26 cellular contexts compared by ENCODE assay signal in genomic region chr13:48096670-48097069, GRCh38. TPM values are rescaled to one million over a fixed set of nuclear protein-coding genes. Genes with fewer than 3 reads are reported as not detected.
A peak's percentile ranks its signal among the peaks of the same experiment; 100 is the strongest.
DNase-seq lines count a peak whose midpoint lies in the region; ATAC-seq and TF ChIP-seq lines count a peak whose summit lies in the region.
"Had no signal": no experiment of that assay in that cellular context is flagged by ENCODE, and none has a peak within 500 bp of the region (broad histone marks: within the 10 kb centered on the region; RNA-seq: fewer than 3 reads in every experiment).

No MANE protein-coding gene starts in this region.

- peaks cover 9% of the 10 kb centered on the region for H3K4me1 Mint-ChIP-seq in MCF 10A (ENCODE audit: insufficient read depth, unreplicated experiment)

- DNase-seq in mammary epithelial cell = no peak
- DNase-seq in MCF 10A (ENCODE audit: unreplicated experiment) = no peak
- peak; percentile 27 for DNase-seq in left kidney (ENCODE audit: low read depth, low spot score)
- DNase-seq in smooth muscle cell (lab: John Stamatoyannopoulos, UW; ENCODE audit: unreplicated experiment) = no peak
- DNase-seq in NCI-H2227 treated with DMSO at 0.1 percent for 48 hours (lab: John Stamatoyannopoulos, UW) = no peak
- DNase-seq in Right ventricle myocardium superior = no peak
- DNase-seq in T-helper 2 cell = no peak
- DNase-seq: activated CD4-positive, alpha-beta T cell treated with anti-CD3 and anti-CD28 coated beads for 48 hours; AML-193; aorta; DMS79 treated with DMSO at 0.1 percent for 48 hours; heart right ventricle; KG1; MV-4-11; NCI-H1694; occipital lobe; PC-9; SJCRH30; stimulated activated CD4-positive, alpha-beta T cell treated with anti-CD3 and anti-CD28 coated beads, Interleukin-12 subunit alpha, Interleukin-12 subunit beta, amount 100 ng/mL, for 4 hours; stimulated activated naive CD8-positive, alpha-beta T cell treated with anti-CD3 and anti-CD28 coated beads, Interleukin-15, amount 100 ng/mL, for 72 hours; T-helper 1 cell had no signal

- no peaks in the 10 kb centered on the region for H3K27me3 Mint-ChIP-seq in MCF 10A (ENCODE audit: insufficient read depth, unreplicated experiment)
- H3K27me3 Mint-ChIP-seq: activated naive CD4-positive, alpha-beta T cell treated with anti-CD3 and anti-CD28 coated beads, Interleukin-2, amount 50 U/mL, for 24 hours had no signal

- H3K4me1 ChIP-seq in mammary epithelial cell (ENCODE audit: insufficient read depth, low read length) (peaks cover 10% of the 10 kb centered on the region), smooth muscle cell (ENCODE audit: low read depth) (peaks cover 13% of the 10 kb centered on the region)

- H3K79me2 ChIP-seq in mammary epithelial cell (ENCODE audit: insufficient read depth, low read length) (peaks cover 33% of the 10 kb centered on the region), smooth muscle cell (ENCODE audit: low read depth) (peaks cover 36% of the 10 kb centered on the region)

- H3K27ac Mint-ChIP-seq in MCF 10A (ENCODE audit: low read depth, unreplicated experiment) = no peak overlapping the region
- H3K27ac Mint-ChIP-seq: activated naive CD4-positive, alpha-beta T cell treated with anti-CD3 and anti-CD28 coated beads, Interleukin-2, amount 50 U/mL, for 24 hours; activated T-helper 1 cell treated with anti-CD3 and anti-CD28 coated beads, Interleukin-12 subunit alpha, Interleukin-12 subunit beta, Interleukin-2, Interleukin-4 antibody, amounts not matched to agents 30 ng/mL and 10 ng/mL and 1 ng/mL, durations not matched to agents 14 hours and 24 hours and 36 hours had no signal

- H2AFZ ChIP-seq in mammary epithelial cell (ENCODE audit: low read depth, low read length) (peak overlapping the region; percentile 34), smooth muscle cell (ENCODE audit: low read depth) (peak overlapping the region; percentile 34)
- H2AFZ ChIP-seq: PC-9 had no signal

- ATAC-seq in Right ventricle myocardium superior (ENCODE audit: poor library complexity) = no peak
- ATAC-seq: heart right ventricle; stimulated activated naive CD8-positive, alpha-beta T cell treated with anti-CD3 and anti-CD28 coated beads, Interleukin-15, amount 100 ng/mL, for 72 hours had no signal

- WGBS in mammary epithelial cell (ENCODE audit: low coverage, missing lambda C conversion rate) = 78% methylated on average over 3 of the region's 3 CpGs
- WGBS in smooth muscle cell (ENCODE audit: low lambda C conversion rate) = 50% methylated on average over 3 of the region's 3 CpGs

- no peak overlapping the region for H3K9ac ChIP-seq in mammary epithelial cell (ENCODE audit: insufficient read depth, low read length)
- H3K9ac ChIP-seq in smooth muscle cell (ENCODE audit: low read depth) = no peak overlapping the region

- POLR2A ChIA-PET in MCF 10A (lab: Yijun Ruan, JAX) = no interaction called here

- H3K9me3 Mint-ChIP-seq in MCF 10A (ENCODE audit: unreplicated experiment) = no peaks in the 10 kb centered on the region
- H3K9me3 Mint-ChIP-seq: activated naive CD4-positive, alpha-beta T cell treated with anti-CD3 and anti-CD28 coated beads, Interleukin-2, amount 50 U/mL, for 24 hours had no signal

- TF ChIP-seq CTCF in mammary epithelial cell (conservative IDR thresholded peaks at IDR 0.05 in 1 of 2, IDR thresholded peaks at IDR 0.05 in 1 of 2; ENCODE audit: extremely low read depth in 1 of 2, insufficient read depth in 1 of 2, low read depth in 1 of 2, low read length in 2 of 2) (no peak), MCF 10A (IDR thresholded peaks at IDR 0.05; ENCODE audit: unreplicated experiment) (no peak), VCaP (conservative IDR thresholded peaks at IDR 0.05) (no peak), smooth muscle cell (IDR thresholded peaks at IDR 0.05; ENCODE audit: borderline replicate concordance, insufficient read depth, poor library complexity, severe bottlenecking) (no peak)

- no peaks in the 10 kb centered on the region for H4K20me1 ChIP-seq in mammary epithelial cell (ENCODE audit: insufficient read depth, low read length)
- H4K20me1 ChIP-seq in smooth muscle cell (ENCODE audit: low read depth) = peaks cover 22% of the 10 kb centered on the region

- H3K4me3 Mint-ChIP-seq in MCF 10A (ENCODE audit: unreplicated experiment) = no peak overlapping the region
- H3K4me3 Mint-ChIP-seq: stimulated activated naive CD8-positive, alpha-beta T cell treated with anti-CD3 and anti-CD28 coated beads, Interleukin-15, amount 100 ng/mL, for 72 hours had no signal

- in situ Hi-C loops in mammary epithelial cell (cut with MboI; ENCODE audit: low sequenced_read_pairs in 2 of 2) = no loop called here

- intact Hi-C loops in mammary epithelial cell (cut with micrococcal nuclease) = loop anchor here (10.0 kb wide), 2 partner anchors 102 to 668 kb away; no protein-coding TSS in a partner anchor
- intact Hi-C loops in MCF 10A (cut with micrococcal nuclease) = no loop called here
- intact Hi-C loops in Right ventricle myocardium superior (cut with DNase I) = no loop called here

- H3K36me3 Mint-ChIP-seq in MCF 10A (ENCODE audit: insufficient read depth, unreplicated experiment) = no peaks in the 10 kb centered on the region
- H3K36me3 Mint-ChIP-seq: activated naive CD4-positive, alpha-beta T cell treated with anti-CD3 and anti-CD28 coated beads, Interleukin-2, amount 50 U/mL, for 24 hours had no signal

- CTCF ChIA-PET in mammary epithelial cell (lab: Charles Lee; ENCODE audit: low non-redundant PET) = no interaction called here
- CTCF ChIA-PET in MCF 10A (lab: Yijun Ruan, JAX) = no interaction called here

- H3K27ac ChIP-seq in mammary epithelial cell (ENCODE audit: insufficient read depth, low read depth, low read length) = no peak overlapping the region
- peak overlapping the region; percentile 50 for H3K27ac ChIP-seq in VCaP
- no peak overlapping the region for H3K27ac ChIP-seq in smooth muscle cell (ENCODE audit: low read depth)
- H3K27ac ChIP-seq: 22Rv1, heart right ventricle, PC-9, right atrium auricular region, SJCRH30 had no signal

- no TSS peak for BruUV-seq in mammary epithelial cell (replicated peaks; lab: Mats Ljungman, UMichigan)
- BruUV-seq in MCF 10A (replicated peaks; lab: Mats Ljungman, UMichigan) = no TSS peak

- H3K4me2 ChIP-seq in mammary epithelial cell (ENCODE audit: insufficient read depth, low read depth, low read length) (no peak overlapping the region), smooth muscle cell (no peak overlapping the region)
- H3K4me2 ChIP-seq: PC-9 had no signal

- H3F3A ChIP-seq in smooth muscle cell (ENCODE audit: low read depth) = no peaks in the 10 kb centered on the region

- H3K36me3 ChIP-seq in mammary epithelial cell (ENCODE audit: insufficient read depth, low read length) = no peaks in the 10 kb centered on the region
- no peaks in the 10 kb centered on the region for H3K36me3 ChIP-seq in smooth muscle cell (ENCODE audit: low read depth)
- H3K36me3 ChIP-seq: heart right ventricle, right atrium auricular region, SJCRH30 had no signal

- dilution Hi-C loops in mammary epithelial cell (cut with HindIII; ENCODE audit: low sequenced_read_pairs) = no loop called here

- H3K4me3 ChIP-seq in mammary epithelial cell (replicated peaks in 1 of 3; ENCODE audit: insufficient read depth in 1 of 3, low read depth in 2 of 3, low read length in 3 of 3) = no peak overlapping the region
- H3K4me3 ChIP-seq in smooth muscle cell = no peak overlapping the region
- H3K4me3 ChIP-seq: heart right ventricle, PC-9, right atrium auricular region, SJCRH30 had no signal

- H3K9me3 ChIP-seq in mammary epithelial cell (replicated peaks; ENCODE audit: insufficient read depth, low read length) (no peaks in the 10 kb centered on the region), smooth muscle cell (replicated peaks; ENCODE audit: low read depth) (no peaks in the 10 kb centered on the region)
- H3K9me3 ChIP-seq: heart right ventricle, right atrium auricular region, SJCRH30 had no signal

- H3K27me3 ChIP-seq in mammary epithelial cell (ENCODE audit: insufficient read depth, low read length) (no peaks in the 10 kb centered on the region), smooth muscle cell (ENCODE audit: low read depth) (no peaks in the 10 kb centered on the region)
- H3K27me3 ChIP-seq: heart right ventricle, right atrium auricular region, SJCRH30 had no signal

RNA-seq across cellular contexts. Expression of gene MED4, which starts 1.8 kb away (rescaled TPM):
- 10 to 100 TPM; 24.8 to 43.1 TPM for total RNA-seq in mammary epithelial cell
- 35.9 TPM for polyA plus RNA-seq in mammary epithelial cell
- 2.1 TPM for polyA minus RNA-seq in mammary epithelial cell
- total RNA-seq in MCF 10A (2022) = 45.2 and 56.5 TPM in 2 replicates
- 42.8 and 47.7 TPM in 2 replicates for total RNA-seq in smooth muscle cell
- 59.9 and 63.9 TPM in 2 replicates for polyA plus RNA-seq in smooth muscle cell
- total RNA-seq in Right ventricle myocardium superior = 40.8 TPM

RNA-seq across cellular contexts. Expression of gene NUDT15, which starts 59.1 kb away (rescaled TPM):
- 10 to 100 TPM; 12.0 to 30.2 TPM for total RNA-seq in mammary epithelial cell
- polyA plus RNA-seq in mammary epithelial cell = 20.5 TPM
- 7.5 TPM for polyA minus RNA-seq in mammary epithelial cell
- total RNA-seq in MCF 10A (2022) = 12.0 and 21.6 TPM in 2 replicates
- 6.9 and 7.6 TPM in 2 replicates for total RNA-seq in smooth muscle cell
- polyA plus RNA-seq in smooth muscle cell = 16.0 and 17.4 TPM in 2 replicates
- 12.5 TPM for total RNA-seq in Right ventricle myocardium superior
